In genomic region chrX:46683023-46683422, GRCh38 we compare ENCODE assay signal across 21 cellular contexts.
DNase-seq lines count a peak whose midpoint lies in the region; ATAC-seq, FAIRE-seq and TF ChIP-seq lines count a peak whose summit lies in the region.
"Had no signal": no experiment of that assay in that cellular context is flagged by ENCODE, and none has a peak within 500 bp of the region (broad histone marks: within the 10 kb centered on the region; RNA-seq: fewer than 3 reads in every experiment).

No MANE protein-coding gene starts in this region.

- H3K9me3 Mint-ChIP-seq in GM23338, result no peaks in the 10 kb centered on the region
- no peaks in the 10 kb centered on the region for H3K9me3 Mint-ChIP-seq in astrocyte (ENCODE audit: unreplicated experiment)
- no peaks in the 10 kb centered on the region for H3K9me3 Mint-ChIP-seq in activated T-cell treated with anti-CD3 and anti-CD28 coated beads, Interleukin-2, amount 50 U/mL, for 72 hours
- H3K9me3 Mint-ChIP-seq in activated naive CD8-positive, alpha-beta T cell treated with anti-CD3 and anti-CD28 coated beads for 36 hours, result no peaks in the 10 kb centered on the region
- H3K9me3 Mint-ChIP-seq: activated T-helper 17 cell treated with anti-CD3 and anti-CD28 coated beads, Interleukin-2, amount 50 U/mL, for 72 hours; CD4-positive, CD25-positive, alpha-beta regulatory T cell had no signal

- no peak overlapping the region for H2AFZ ChIP-seq in GM23338
- no peak overlapping the region for H2AFZ ChIP-seq in astrocyte (ENCODE audit: low read depth, low read length)

- peaks cover 10% of the 10 kb centered on the region; the same call in 2 of the 3 replicates for H3K4me1 Mint-ChIP-seq in GM23338
- H3K4me1 Mint-ChIP-seq in astrocyte (ENCODE audit: low read depth, unreplicated experiment), result peaks cover 4% of the 10 kb centered on the region
- peaks cover 9% of the 10 kb centered on the region for H3K4me1 Mint-ChIP-seq in activated T-cell treated with anti-CD3 and anti-CD28 coated beads, Interleukin-2, amount 50 U/mL, for 72 hours (ENCODE audit: low read depth)
- peaks cover 15% of the 10 kb centered on the region for H3K4me1 Mint-ChIP-seq in activated naive CD8-positive, alpha-beta T cell treated with anti-CD3 and anti-CD28 coated beads for 36 hours

- H3K4me1 ChIP-seq in GM23338 (ENCODE audit: insufficient read depth) (no peaks in the 10 kb centered on the region), astrocyte (ENCODE audit: insufficient read depth, low read length) (no peaks in the 10 kb centered on the region)
- H3K4me1 ChIP-seq: HAP-1 had no signal

- H3K27ac Mint-ChIP-seq in GM23338, result no peak overlapping the region
- H3K27ac Mint-ChIP-seq in astrocyte (ENCODE audit: unreplicated experiment), result no peak overlapping the region
- no peak overlapping the region for H3K27ac Mint-ChIP-seq in activated T-cell treated with anti-CD3 and anti-CD28 coated beads, Interleukin-2, amount 50 U/mL, for 72 hours
- no peak overlapping the region for H3K27ac Mint-ChIP-seq in activated naive CD8-positive, alpha-beta T cell treated with anti-CD3 and anti-CD28 coated beads for 36 hours
- H3K27ac Mint-ChIP-seq: activated T-helper 17 cell treated with anti-CD3 and anti-CD28 coated beads, Interleukin-2, amount 50 U/mL, for 72 hours; CD4-positive, CD25-positive, alpha-beta regulatory T cell had no signal

- H3K4me3 Mint-ChIP-seq in GM23338 (no peak overlapping the region), astrocyte (ENCODE audit: unreplicated experiment) (no peak overlapping the region)
- no peak overlapping the region for H3K4me3 Mint-ChIP-seq in activated T-cell treated with anti-CD3 and anti-CD28 coated beads, Interleukin-2, amount 50 U/mL, for 72 hours
- no peak overlapping the region for H3K4me3 Mint-ChIP-seq in activated naive CD8-positive, alpha-beta T cell treated with anti-CD3 and anti-CD28 coated beads for 36 hours
- H3K4me3 Mint-ChIP-seq: activated T-helper 17 cell treated with anti-CD3 and anti-CD28 coated beads, Interleukin-2, amount 50 U/mL, for 72 hours; CD4-positive, CD25-positive, alpha-beta regulatory T cell had no signal

- peak; percentile 15 for DNase-seq in DMS 273 (lab: John Stamatoyannopoulos, UW; ENCODE audit: unreplicated experiment)
- no peak for DNase-seq in DMS 273 treated with DMSO at 0.1 percent for 48 hours (lab: John Stamatoyannopoulos, UW)
- peak; percentile 50 for DNase-seq in GM23338 (ENCODE audit: low spot score)
- peak; percentile 20 for DNase-seq in astrocyte (ENCODE audit: low read depth)
- peak; percentile 12 for DNase-seq in kidney glomerular epithelial cell (lab: John Stamatoyannopoulos, UW)
- no peak for DNase-seq in activated T-cell treated with anti-CD3 and anti-CD28 coated beads, Interleukin-2, amount 50 U/mL, for 72 hours
- DNase-seq in inferior parietal cortex (ENCODE audit: extremely low spot score), result no peak
- DNase-seq in activated naive CD8-positive, alpha-beta T cell treated with anti-CD3 and anti-CD28 coated beads for 36 hours, result no peak
- DNase-seq: anterior cingulate cortex; effector CD4-positive, alpha-beta T cell; GF-D8; NCI-H187 treated with DMSO at 0.1 percent for 48 hours; NCI-H82; Right ventricle myocardium superior; stimulated activated naive CD4-positive, alpha-beta T cell; T1000 had no signal

- H3K4me3 ChIP-seq in GM23338 (no peak overlapping the region), astrocyte (ENCODE audit: insufficient read depth, low read depth, low read length) (no peak overlapping the region)
- H3K4me3 ChIP-seq: HAP-1 had no signal

- no peaks in the 10 kb centered on the region for H4K20me1 ChIP-seq in GM23338 (replicated peaks; ENCODE audit: insufficient read depth)
- peaks cover 10% of the 10 kb centered on the region for H4K20me1 ChIP-seq in astrocyte (ENCODE audit: insufficient read depth, low read length)

- no peaks in the 10 kb centered on the region for H3K9me2 ChIP-seq in GM23338 (ENCODE audit: insufficient read depth)

- no peak overlapping the region for H3K9ac ChIP-seq in astrocyte (ENCODE audit: low read length)

- peak; percentile 59 for ATAC-seq in GM23338
- ATAC-seq in activated T-cell treated with anti-CD3 and anti-CD28 coated beads, Interleukin-2, amount 50 U/mL, for 72 hours (replicated peaks in 1 of 2), result no peak
- ATAC-seq: activated T-helper 17 cell treated with anti-CD3 and anti-CD28 coated beads, Interleukin-2, amount 50 U/mL, for 72 hours had no signal

- H3K79me2 ChIP-seq in GM23338 (replicated peaks; ENCODE audit: insufficient read depth), result no peaks in the 10 kb centered on the region; the same call in 1 of the 2 replicates
- no peaks in the 10 kb centered on the region for H3K79me2 ChIP-seq in astrocyte (ENCODE audit: insufficient read depth, low read length)

- no peak overlapping the region for H3K4me2 ChIP-seq in GM23338
- H3K4me2 ChIP-seq in astrocyte (ENCODE audit: low read length), result no peak overlapping the region

- TF ChIP-seq CTCF in GM23338 (conservative IDR thresholded peaks at IDR 0.05; ENCODE audit: low read depth in 2 of 2), result no peak
- TF ChIP-seq CTCF in astrocyte (IDR thresholded peaks at IDR 0.05; ENCODE audit: insufficient read depth, low read depth, low read length), result no peak

- no peaks in the 10 kb centered on the region for H3K27me3 Mint-ChIP-seq in GM23338 (ENCODE audit: insufficient read depth, low read depth, poor library complexity)
- H3K27me3 Mint-ChIP-seq in astrocyte (ENCODE audit: low read depth, unreplicated experiment), result no peaks in the 10 kb centered on the region
- peaks cover 10% of the 10 kb centered on the region for H3K27me3 Mint-ChIP-seq in activated T-cell treated with anti-CD3 and anti-CD28 coated beads, Interleukin-2, amount 50 U/mL, for 72 hours (ENCODE audit: low read depth)
- no peaks in the 10 kb centered on the region for H3K27me3 Mint-ChIP-seq in activated naive CD8-positive, alpha-beta T cell treated with anti-CD3 and anti-CD28 coated beads for 36 hours
- H3K27me3 Mint-ChIP-seq: activated T-helper 17 cell treated with anti-CD3 and anti-CD28 coated beads, Interleukin-2, amount 50 U/mL, for 72 hours; CD4-positive, CD25-positive, alpha-beta regulatory T cell had no signal

- H3K36me3 ChIP-seq in GM23338 (ENCODE audit: insufficient read depth), result no peaks in the 10 kb centered on the region
- H3K36me3 ChIP-seq in astrocyte (ENCODE audit: insufficient read depth, low read length), result no peaks in the 10 kb centered on the region
- H3K36me3 ChIP-seq: HAP-1, neutrophil had no signal

- H3K9me3 ChIP-seq in astrocyte (ENCODE audit: insufficient read depth, low read depth, low read length), result no peaks in the 10 kb centered on the region
- H3K9me3 ChIP-seq: HAP-1, neutrophil had no signal

- no peak overlapping the region for H3K27ac ChIP-seq in GM23338 (ENCODE audit: low read depth)
- H3K27ac ChIP-seq in astrocyte (ENCODE audit: low read depth, low read length), result no peak overlapping the region
- H3K27ac ChIP-seq: 22Rv1, neutrophil had no signal

- FAIRE-seq in astrocyte (lab: Jason Lieb, UNC), result peak; percentile 71

- H3K36me3 Mint-ChIP-seq in GM23338 (ENCODE audit: low read depth), result peaks cover 7% of the 10 kb centered on the region; the same call in 2 of the 3 replicates
- H3K36me3 Mint-ChIP-seq in astrocyte (ENCODE audit: low read depth, unreplicated experiment), result no peaks in the 10 kb centered on the region
- peaks cover 0 to 2% of the 10 kb centered on the region in 2 donors for H3K36me3 Mint-ChIP-seq in activated T-cell treated with anti-CD3 and anti-CD28 coated beads, Interleukin-2, amount 50 U/mL, for 72 hours (ENCODE audit: insufficient read depth in 2 of 2)
- H3K36me3 Mint-ChIP-seq in activated naive CD8-positive, alpha-beta T cell treated with anti-CD3 and anti-CD28 coated beads for 36 hours, result no peaks in the 10 kb centered on the region
- H3K36me3 Mint-ChIP-seq: CD4-positive, CD25-positive, alpha-beta regulatory T cell had no signal

- H3K27me3 ChIP-seq in GM23338 (ENCODE audit: insufficient read depth) (no peaks in the 10 kb centered on the region), astrocyte (ENCODE audit: insufficient read depth, low read length) (no peaks in the 10 kb centered on the region)
- H3K27me3 ChIP-seq: neutrophil had no signal

- no peaks in the 10 kb centered on the region for H3F3A ChIP-seq in GM23338 (replicated peaks; ENCODE audit: low read depth)

TF ChIP-seq in GM23338, 12 proteins besides CTCF, POLR2A, EP300 and RAD21 (continues in another document):
- TF ChIP-seq JUNB (IDR thresholded peaks at IDR 0.05; ENCODE audit: unreplicated experiment) (no peak), EZH2 (IDR thresholded peaks at IDR 0.05; ENCODE audit: low read depth, unreplicated experiment) (no peak), REST (IDR thresholded peaks at IDR 0.05; ENCODE audit: unreplicated experiment) (no peak), ETS1 (IDR thresholded peaks at IDR 0.05) (no peak)

Comparison
In these comparisons a context has a peak if more than half of its experiments do, and no peak if none do; other contexts are left out.
1. DNase-seq: peak in DMS 273 (single experiment), GM23338 (single experiment), astrocyte (single experiment) and kidney glomerular epithelial cell (single experiment); none in DMS 273 treated with DMSO at 0.1 percent for 48 hours (single experiment), activated T-cell treated with anti-CD3 and anti-CD28 coated beads, Interleukin-2, amount 50 U/mL, for 72 hours (0 of 2), inferior parietal cortex (single experiment) and activated naive CD8-positive, alpha-beta T cell treated with anti-CD3 and anti-CD28 coated beads for 36 hours (single experiment).